Comparison of ENCODE assay signal across 19 cellular contexts in the genomic region with DNA sequence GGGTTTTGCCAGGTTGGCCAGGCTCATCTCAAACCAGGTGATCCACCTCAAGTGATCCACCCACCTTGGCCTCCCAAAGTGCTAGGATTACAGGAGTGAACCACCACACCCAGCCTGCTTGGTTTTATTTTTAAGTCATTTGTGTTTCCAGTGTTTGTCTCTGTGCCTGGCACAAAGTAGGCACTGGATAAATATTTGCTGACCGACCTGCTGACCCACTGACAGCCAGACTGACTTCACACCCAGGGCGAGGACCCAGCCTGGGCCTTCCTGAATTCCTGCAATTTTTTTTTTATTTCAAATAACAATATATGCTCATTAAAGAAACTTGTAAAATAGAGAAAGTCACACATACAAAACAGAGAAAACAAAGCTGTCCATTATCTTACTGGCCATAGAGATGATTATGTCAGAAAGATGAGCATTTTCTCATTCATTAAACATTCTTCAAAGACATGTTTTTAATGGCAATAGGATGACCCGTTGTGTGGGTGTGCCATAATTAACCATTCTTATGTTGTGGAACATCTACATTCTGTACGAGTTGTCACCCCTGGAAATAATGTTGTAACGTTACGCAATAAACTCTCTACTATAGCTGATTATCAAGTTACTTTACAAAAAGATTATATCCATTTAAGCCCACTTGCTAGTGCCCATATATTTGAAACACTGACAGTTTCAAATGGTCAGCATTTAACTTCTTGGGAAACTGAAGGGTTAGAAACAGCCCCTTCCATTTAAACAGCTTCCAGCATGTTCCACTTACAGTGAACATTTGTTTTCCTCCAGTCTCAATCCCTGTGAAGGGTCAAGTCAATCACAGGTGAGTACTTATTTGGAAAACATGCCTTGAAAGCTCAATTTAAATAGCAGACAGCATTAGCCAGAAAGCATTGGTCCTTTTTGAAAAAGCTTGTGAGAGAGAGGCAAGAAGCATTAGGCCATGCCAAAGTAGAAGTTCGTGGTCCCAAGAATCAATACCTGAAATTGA. TPM values are rescaled to one million over a fixed set of nuclear protein-coding genes. Genes with fewer than 3 reads are reported as not detected.
A peak's percentile ranks its signal among the peaks of the same experiment; 100 is the strongest.
DNase-seq lines count a peak whose midpoint lies in the region; ATAC-seq and TF ChIP-seq lines count a peak whose summit lies in the region.
"Had no signal": no experiment of that assay in that cellular context is flagged by ENCODE, and none has a peak within 500 bp of the region (broad histone marks: within the 10 kb centered on the region; RNA-seq: fewer than 3 reads in every experiment).

No MANE protein-coding gene starts in this region.

- peaks cover 16% of the 10 kb centered on the region for H3K4me1 ChIP-seq in body of pancreas
- no peaks in the 10 kb centered on the region for H3K4me1 ChIP-seq in aorta (ENCODE audit: control insufficient read depth in 1 of 2, insufficient read depth in 2 of 2, low read length in 2 of 2)
- H3K4me1 ChIP-seq: BE2C, Caco-2 had no signal

- H3K27ac Mint-ChIP-seq in osteocyte (ENCODE audit: unreplicated experiment) (no peak overlapping the region), T-helper 17 cell (no peak overlapping the region)
- H3K27ac Mint-ChIP-seq: CD4-positive, CD25-positive, alpha-beta regulatory T cell had no signal

- H3K27ac ChIP-seq in body of pancreas (no peak overlapping the region), aorta (ENCODE audit: low read depth in 1 of 2, low read length in 2 of 2) (no peak overlapping the region)

- peak; percentile 52 for ATAC-seq in body of pancreas
- ATAC-seq in left lobe of liver, result peak; percentile 80
- ATAC-seq in T-helper 17 cell, result no peak
- no peak for ATAC-seq in aorta (ENCODE audit: low FRiP score)
- ATAC-seq in HG02938 (IDR thresholded peaks at IDR 0.05; ENCODE audit: unreplicated experiment), result no peak

- TF ChIP-seq CTCF in body of pancreas (IDR thresholded peaks at IDR 0.05) (no peak), osteocyte (IDR thresholded peaks at IDR 0.05) (no peak)

- DNase-seq in body of pancreas (peak; percentile 16 to 49 (median 29)), left lobe of liver (ENCODE audit: low spot score) (peak; percentile 48), osteocyte (ENCODE audit: extremely low spot score, unreplicated experiment) (peak; percentile 40), T-helper 17 cell (no peak), aorta (no peak), 8988T (no peak)
- DNase-seq: ACHN; BE2C; C1 segment of cervical spinal cord; Caco-2; CD4-positive, CD25-positive, alpha-beta regulatory T cell; DMS153; DMS79; GDM1; GOT3; KG1 had no signal

- no peak overlapping the region for H3K4me3 Mint-ChIP-seq in osteocyte (ENCODE audit: unreplicated experiment)
- H3K4me3 Mint-ChIP-seq in T-helper 17 cell, result no peak overlapping the region
- H3K4me3 Mint-ChIP-seq: CD4-positive, CD25-positive, alpha-beta regulatory T cell had no signal

- H3K36me3 ChIP-seq in body of pancreas (replicated peaks in 1 of 2; ENCODE audit: insufficient read depth in 1 of 2, low read depth in 2 of 2), result no peaks in the 10 kb centered on the region
- H3K36me3 ChIP-seq in aorta (ENCODE audit: control insufficient read depth in 1 of 2, insufficient read depth in 2 of 2, low read length in 1 of 2), result no peaks in the 10 kb centered on the region
- H3K36me3 ChIP-seq: BE2C, HAP-1 had no signal

- H3K36me3 Mint-ChIP-seq in osteocyte (ENCODE audit: unreplicated experiment), result no peaks in the 10 kb centered on the region
- H3K36me3 Mint-ChIP-seq in T-helper 17 cell (ENCODE audit: low read depth), result no peaks in the 10 kb centered on the region
- H3K36me3 Mint-ChIP-seq: CD4-positive, CD25-positive, alpha-beta regulatory T cell had no signal

- no peak for TF ChIP-seq RAD21 in Ishikawa (IDR thresholded peaks at IDR 0.05; ENCODE audit: low read depth)

- TF ChIP-seq EP300 in Ishikawa (IDR thresholded peaks at IDR 0.05; ENCODE audit: borderline replicate concordance), result no peak

- H3K27me3 ChIP-seq in body of pancreas (no peaks in the 10 kb centered on the region), aorta (ENCODE audit: control insufficient read depth in 1 of 2, insufficient read depth in 2 of 2, low read length in 1 of 2) (no peaks in the 10 kb centered on the region)
- H3K27me3 ChIP-seq: BE2C had no signal

- H3K4me1 Mint-ChIP-seq in osteocyte (ENCODE audit: unreplicated experiment), result no peaks in the 10 kb centered on the region
- no peaks in the 10 kb centered on the region for H3K4me1 Mint-ChIP-seq in T-helper 17 cell
- H3K4me1 Mint-ChIP-seq: CD4-positive, CD25-positive, alpha-beta regulatory T cell had no signal

- H3K4me3 ChIP-seq in body of pancreas (no peak overlapping the region), aorta (ENCODE audit: low read length in 2 of 2) (no peak overlapping the region)
- H3K4me3 ChIP-seq: HAP-1 had no signal

- WGBS in body of pancreas, 2 donors, result 52 to 57% methylated on average over 7 of the region's 7 CpGs
- 93 to 95% methylated on average over 7 of the region's 7 CpGs for WGBS in aorta, 2 donors

- intact Hi-C loops in body of pancreas (cut with DNase I) (no loop called here), aorta (cut with DNase I) (loop anchor here in 1 of 2 donors (10.0 kb wide), 1 partner anchor 49 kb away; no protein-coding TSS in a partner anchor)

- H3K9me3 ChIP-seq in body of pancreas (no peaks in the 10 kb centered on the region), T-helper 17 cell (ENCODE audit: control insufficient read depth, low read length, poor library complexity, severe bottlenecking) (no peaks in the 10 kb centered on the region), aorta (ENCODE audit: control insufficient read depth, low read length) (no peaks in the 10 kb centered on the region)
- H3K9me3 ChIP-seq: BE2C, Caco-2, HAP-1 had no signal

- no peak for TF ChIP-seq POLR2A in body of pancreas (IDR thresholded peaks at IDR 0.05)

- H3K9me3 Mint-ChIP-seq in osteocyte (ENCODE audit: unreplicated experiment), result no peaks in the 10 kb centered on the region

- H3K27me3 Mint-ChIP-seq in osteocyte (ENCODE audit: unreplicated experiment), result peaks cover 60% of the 10 kb centered on the region
- no peaks in the 10 kb centered on the region for H3K27me3 Mint-ChIP-seq in T-helper 17 cell

TF ChIP-seq in Ishikawa, 13 proteins besides CTCF, POLR2A, EP300 and RAD21:
- TF ChIP-seq CEBPB (IDR thresholded peaks at IDR 0.05) (0 out of 2 replicates have a peak, but pooled peaks have one; percentile 26), FOXM1 (IDR thresholded peaks at IDR 0.05; ENCODE audit: borderline replicate concordance, low read depth) (no peak)

RNA-seq across cellular contexts. Expression of a gene that starts 25.7 kb away (rescaled TPM):
- total RNA-seq in body of pancreas, result 100 to 1,000 TPM in 1 of 2 donors, 10 to 100 TPM in 1; 41.8 to 114 TPM
- 11.7 TPM for total RNA-seq in left lobe of liver
- total RNA-seq in osteocyte, result 1.9 and 2.4 TPM in 2 replicates
- not detected for total RNA-seq in T-helper 17 cell
- 10 to 100 TPM; 28.7 to 41.5 TPM for total RNA-seq in aorta
- polyA plus RNA-seq in aorta, result 10 to 100 TPM; 16.0 to 32.8 TPM
- polyA plus RNA-seq: CD4-positive, CD25-positive, alpha-beta regulatory T cell had no signal

Comparison
In these comparisons a context has a peak if more than half of its experiments do, and no peak if none do; other contexts are left out.
1. ATAC-seq: peak in body of pancreas (single experiment) and left lobe of liver (single experiment); none in T-helper 17 cell (single experiment), aorta (single experiment) and HG02938 (single experiment).
2. DNase-seq: peak in body of pancreas (4 of 4), left lobe of liver (single experiment) and osteocyte (single experiment); none in T-helper 17 cell (0 of 3), aorta (0 of 2) and 8988T (single experiment).